8 cellular contexts compared by ENCODE assay signal in the genomic region with DNA sequence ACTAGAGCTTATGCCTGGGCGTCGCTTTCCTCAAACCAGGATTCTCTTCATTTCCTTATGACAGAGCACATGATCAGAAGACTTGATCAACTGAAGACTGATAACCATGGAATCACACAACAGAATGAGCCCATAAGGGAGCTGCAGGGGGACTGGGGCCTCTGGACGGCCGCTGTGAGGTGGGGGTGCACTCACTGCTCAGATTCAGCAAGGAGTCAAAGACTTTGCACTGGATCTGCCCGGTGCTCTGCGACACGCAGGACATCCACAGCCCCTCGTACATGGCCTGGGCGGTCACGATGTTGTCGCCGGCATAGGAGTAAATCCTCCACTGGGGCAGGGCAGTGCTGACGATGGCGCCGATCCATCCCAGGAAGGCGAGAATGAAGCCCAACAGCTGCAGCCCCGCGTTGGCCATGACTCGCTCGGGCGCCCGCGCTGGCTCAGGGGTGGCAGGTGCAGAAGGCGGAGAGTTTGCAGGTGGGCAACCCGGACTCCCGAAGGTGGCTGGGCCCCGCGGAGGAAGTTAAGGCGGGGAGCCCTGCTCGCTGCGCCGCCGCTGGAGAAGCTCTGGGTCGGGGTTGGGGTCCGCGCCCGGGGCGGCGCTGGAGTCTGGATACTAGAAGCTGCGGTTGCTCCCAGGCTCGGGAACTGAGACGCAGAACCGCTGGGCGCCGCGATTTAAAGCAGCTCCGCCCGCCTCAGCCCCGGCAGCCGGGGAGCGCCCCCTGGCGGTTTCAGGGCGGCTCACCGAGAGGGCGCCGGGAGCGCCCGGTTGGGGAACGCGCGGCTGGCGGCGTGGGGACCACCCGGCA. TPM values are rescaled to one million over a fixed set of nuclear protein-coding genes. Genes with fewer than 3 reads are reported as not detected.
DNase-seq lines count a peak whose midpoint lies in the region; ATAC-seq and TF ChIP-seq lines count a peak whose summit lies in the region.

A gene with protein sequence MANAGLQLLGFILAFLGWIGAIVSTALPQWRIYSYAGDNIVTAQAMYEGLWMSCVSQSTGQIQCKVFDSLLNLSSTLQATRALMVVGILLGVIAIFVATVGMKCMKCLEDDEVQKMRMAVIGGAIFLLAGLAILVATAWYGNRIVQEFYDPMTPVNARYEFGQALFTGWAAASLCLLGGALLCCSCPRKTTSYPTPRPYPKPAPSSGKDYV (minus strand): TSS at position 658 of the 815 bp plus-strand sequence. CDS start 240 bp downstream, at position 418.

- no peaks in the 10 kb centered on the region for H3K9me3 ChIP-seq in Caco-2

- peaks cover 9% of the 10 kb centered on the region for H3K4me1 ChIP-seq in Caco-2

- no peaks in the 10 kb centered on the region for H3K27me3 ChIP-seq in Caco-2 (replicated peaks; ENCODE audit: control insufficient read depth, insufficient read depth, low read length)

- peaks cover 2% of the 10 kb centered on the region; the same call in 1 of the 2 replicates for H3K36me3 ChIP-seq in Caco-2 (ENCODE audit: control insufficient read depth, insufficient read depth, low read length)

- peak within 1 kb of the TSS; percentile 16; the same call in 1 of the 2 replicates for H3K27ac ChIP-seq in RWPE1

- H3K36me3 Mint-ChIP-seq in Caco-2 (ENCODE audit: insufficient read depth, unreplicated experiment) (no peaks in the 10 kb centered on the region), nephron progenitor cell (ENCODE audit: low read depth) (no peaks in the 10 kb centered on the region)

- H3K27me3 Mint-ChIP-seq in Caco-2 (ENCODE audit: insufficient read depth, unreplicated experiment) (no peaks in the 10 kb centered on the region), nephron progenitor cell (ENCODE audit: low read depth, poor library complexity) (peaks cover 51% of the 10 kb centered on the region)

- CTCF ChIA-PET in Caco-2 (lab: Charles Lee) = interaction anchor here (0.6 to 2.8 kb wide), 14 partner anchors 9 to 360 kb away, joined by 3 to 28 read pairs (median 6); no protein-coding TSS in a partner anchor
- CTCF ChIA-PET in RWPE1 (lab: Yijun Ruan, JAX) = interaction anchor here (0.6 to 2.6 kb wide), 35 partner anchors 12 to 361 kb away, joined by 3 to 18 read pairs (median 3); no protein-coding TSS in a partner anchor

- BruUV-seq in Caco-2 (replicated peaks; lab: Mats Ljungman, UMichigan) = TSS peak; percentile 39

- DNase-seq in Caco-2 (peak; percentile 83 to 92), HT-29 (ENCODE audit: low spot score) (peak; percentile 91), RWPE1 (ENCODE audit: low spot score) (peak; percentile 72), foreskin fibroblast (peak; percentile 65 to 91), nephron progenitor cell (peak; percentile 94)
- peak; percentile 48 for DNase-seq in activated gamma-delta T cell treated with anti-CD3 and anti-CD28 coated beads, Interleukin-2, amount 50 U/mL, for 16 hours (ENCODE audit: low read depth)
- peak; percentile 50 for DNase-seq in stimulated activated naive CD4-positive, alpha-beta T cell treated with Interleukin-2 at 50 U/mL for 16 hours (lab: John Stamatoyannopoulos, UW)

- intact Hi-C loops in Caco-2 (cut with micrococcal nuclease; ENCODE audit: unreplicated experiment) = loop anchor here (1.0 to 5.0 kb wide), 7 partner anchors 8 to 361 kb away; a partner anchor contains a TSS

- H3K9me3 Mint-ChIP-seq in Caco-2 (ENCODE audit: unreplicated experiment) (no peaks in the 10 kb centered on the region), nephron progenitor cell (no peaks in the 10 kb centered on the region)

- POLR2A ChIA-PET in Caco-2 (lab: Charles Lee) = interaction anchor here (1.0 to 2.3 kb wide), 3 partner anchors 15 to 62 kb away, joined by 3 to 14 read pairs (median 4); no protein-coding TSS in a partner anchor
- POLR2A ChIA-PET in RWPE1 (lab: Yijun Ruan, JAX; ENCODE audit: low non-redundant PET) = no interaction called here

- peak; percentile 92 to 96 for TF ChIP-seq CTCF in Caco-2 (IDR thresholded peaks at IDR 0.05; ENCODE audit: insufficient read depth in 1 of 2, low read depth in 1 of 2, low read length in 1 of 2, severe bottlenecking in 1 of 2, unreplicated experiment in 1 of 2)
- peak; percentile 96 for TF ChIP-seq CTCF in RWPE1 (conservative IDR thresholded peaks at IDR 0.05; ENCODE audit: low read depth)
- peak; percentile 96 for TF ChIP-seq CTCF in foreskin fibroblast (IDR thresholded peaks at IDR 0.05; ENCODE audit: low read depth, low read length)
- peak; percentile 97 for TF ChIP-seq CTCF in nephron progenitor cell (IDR thresholded peaks at IDR 0.05)

- H3K4me3 Mint-ChIP-seq in Caco-2 (ENCODE audit: unreplicated experiment) (peak within 1 kb of the TSS; percentile 81), nephron progenitor cell (peak within 1 kb of the TSS; percentile 87)

- H3K4me3 ChIP-seq in Caco-2 (ENCODE audit: low read depth, low read length) (peak within 1 kb of the TSS; percentile 66), foreskin fibroblast (ENCODE audit: low read depth in 1 of 2, low read length in 2 of 2) (peak within 1 kb of the TSS; percentile 57 to 58)

- peak; percentile 90 for ATAC-seq in GM21360 (IDR thresholded peaks at IDR 0.05; ENCODE audit: unreplicated experiment)

- H3K27ac Mint-ChIP-seq in Caco-2 (ENCODE audit: unreplicated experiment) (peak within 1 kb of the TSS; percentile 56), nephron progenitor cell (no peak within 1 kb of the TSS)

- peaks cover 29% of the 10 kb centered on the region for H3K4me1 Mint-ChIP-seq in Caco-2 (ENCODE audit: low read depth, unreplicated experiment)
- H3K4me1 Mint-ChIP-seq in nephron progenitor cell = peaks cover 17% of the 10 kb centered on the region

RNA-seq across cellular contexts. Expression of the gene that starts here (rescaled TPM):
- total RNA-seq in Caco-2 (2022) = 38.9 and 39.3 TPM in 2 replicates
- total RNA-seq in HT-29 (2014; rRNA removed; shearing (Covaris generic)) = 11.4 and 14.2 TPM in 2 replicates

Comparison
In these comparisons a context has a peak if more than half of its experiments do, and no peak if none do; other contexts are left out.
1. Peak in every context shown above with its lines: DNase-seq, ATAC-seq, H3K4me3 ChIP-seq and H3K27ac ChIP-seq.